24 cellular contexts compared by ENCODE assay signal in the genomic region with DNA sequence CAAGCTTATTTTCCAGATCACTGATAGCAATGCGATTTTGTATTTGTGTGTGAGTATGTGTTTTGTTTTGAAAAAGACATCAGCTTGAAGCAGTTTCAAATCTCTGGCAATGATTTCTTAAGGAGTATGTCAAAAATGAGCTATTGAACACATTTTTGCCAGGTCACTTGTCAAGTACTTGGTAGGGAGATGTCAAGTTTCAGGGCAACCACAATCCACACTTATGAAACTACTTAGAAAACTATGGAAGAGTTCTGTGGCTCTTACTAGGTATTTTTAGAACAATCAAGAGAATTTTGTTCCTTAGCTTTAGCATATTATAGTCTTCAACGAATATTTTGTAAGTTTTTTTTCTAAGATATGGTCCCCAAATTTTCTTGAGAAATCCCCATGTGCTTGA.
"Had no signal": no experiment of that assay in that cellular context is flagged by ENCODE, and none has a peak within 500 bp of the region (broad histone marks: within the 10 kb centered on the region; RNA-seq: fewer than 3 reads in every experiment).

No MANE protein-coding gene starts in this region.

- H2AFZ ChIP-seq: hepatocyte had no signal

- ATAC-seq: activated CD4-positive, CD25-positive, alpha-beta regulatory T cell treated with anti-CD3 and anti-CD28 coated beads, Interleukin-2, amount 50 U/mL, for 24 hours; esophagus mucosa; gastroesophageal sphincter; left ventricle myocardium superior; mucosa of descending colon; right lobe of liver; stimulated activated naive CD8-positive, alpha-beta T cell treated with anti-CD3 and anti-CD28 coated beads, Interleukin-15, Interleukin-2, amounts not matched to agents 100 U/mL and 50 U/mL, for 24 hours had no signal

- H3K9me3 ChIP-seq: mucosa of descending colon, neutrophil, right lobe of liver, testis, transverse colon had no signal

- DNase-seq: activated CD4-positive, alpha-beta T cell treated with anti-CD3 and anti-CD28 coated beads for 48 hours; activated CD4-positive, alpha-beta T cell treated with anti-CD3 and anti-CD28 coated beads, Interleukin-2, amount 50 U/mL, for 48 hours; activated CD8-positive, alpha-beta memory T cell treated with anti-CD3 and anti-CD28 coated beads for 24 hours; activated effector memory CD4-positive, alpha-beta T cell treated with Interleukin-2 at 50 U/mL for 16 hours; activated naive CD4-positive, alpha-beta T cell treated with anti-CD3 and anti-CD28 coated beads for 36 hours; activated naive CD8-positive, alpha-beta T cell treated with anti-CD3 and anti-CD28 coated beads, Interleukin-2, amount 10 ng/mL, durations not matched to agents 7 days and 5 days; amniotic stem cell; caudate nucleus; cortex of kidney; islet precursor cell; left ventricle myocardium superior; mucosa of descending colon; right lobe of liver; stimulated activated CD4-positive, alpha-beta T cell treated with anti-CD3 and anti-CD28 coated beads, Interleukin-12 subunit alpha, Interleukin-12 subunit beta, amount 100 ng/mL, for 4 hours; stimulated activated CD4-positive, alpha-beta T cell treated with anti-CD3 and anti-CD28 coated beads, Interleukin-4, amount 100 ng/mL, for 1 hour; stimulated activated naive CD8-positive, alpha-beta T cell treated with anti-CD3 and anti-CD28 coated beads, Interleukin-15, Interleukin-2, amounts not matched to agents 100 U/mL and 50 U/mL, for 24 hours; testis; transverse colon; WERI-Rb-1 had no signal

- H3K36me3 ChIP-seq: neutrophil, right lobe of liver, transverse colon, WERI-Rb-1 had no signal

- H3K4me3 ChIP-seq: gastroesophageal sphincter, hepatocyte, mucosa of descending colon, right lobe of liver, testis, transverse colon had no signal

- H3K4me1 ChIP-seq: gastroesophageal sphincter, right lobe of liver, testis, transverse colon had no signal

- H3K4me2 ChIP-seq: hepatocyte had no signal

- H3K27me3 ChIP-seq: gastroesophageal sphincter, hepatocyte, neutrophil, right lobe of liver, testis, transverse colon had no signal

- H3K27ac ChIP-seq: gastroesophageal sphincter, hepatocyte, neutrophil, right lobe of liver, testis, transverse colon, WERI-Rb-1 had no signal
